In the genomic region with DNA sequence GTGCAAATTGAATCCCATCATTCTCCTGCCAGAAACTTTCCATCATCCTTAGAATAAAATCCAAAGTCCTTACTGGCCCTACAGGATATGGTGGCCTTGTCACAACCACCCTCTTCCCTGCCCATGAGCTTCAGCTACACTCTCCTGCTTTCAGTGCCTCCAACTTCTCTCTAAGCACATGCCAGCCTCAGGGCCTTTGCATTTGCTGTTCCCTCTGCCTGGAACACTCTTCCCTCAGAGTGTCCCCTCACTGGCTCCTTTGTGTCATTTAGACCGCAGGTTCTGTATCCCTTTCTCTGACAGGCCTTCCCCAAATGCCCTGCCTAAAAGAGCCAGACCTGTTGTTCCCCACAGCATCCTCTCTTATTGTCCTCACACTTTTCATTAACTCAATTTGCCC, we compare ENCODE assay signal across 25 cellular contexts. TPM values are rescaled to one million over a fixed set of nuclear protein-coding genes. Genes with fewer than 3 reads are reported as not detected.
"Had no signal": no experiment of that assay in that cellular context is flagged by ENCODE, and none has a peak within 500 bp of the region (broad histone marks: within the 10 kb centered on the region; RNA-seq: fewer than 3 reads in every experiment).

No MANE protein-coding gene starts in this region.

- H3K4me1 ChIP-seq: left ventricle myocardium inferior, prostate gland, thyroid gland had no signal

- H3K9me3 ChIP-seq: left ventricle myocardium inferior, ovary, prostate gland, thyroid gland had no signal

- H3K27ac ChIP-seq: left ventricle myocardium inferior, ovary, prostate gland, thyroid gland, WERI-Rb-1 had no signal

- DNase-seq: activated CD4-positive, alpha-beta T cell treated with anti-CD3 and anti-CD28 coated beads for 36 hours; activated CD4-positive, alpha-beta T cell treated with anti-CD3 and anti-CD28 coated beads, Interleukin-2, amount 50 U/mL, for 4 hours; activated CD8-positive, alpha-beta memory T cell treated with anti-CD3 and anti-CD28 coated beads for 24 hours; activated CD8-positive, alpha-beta memory T cell treated with anti-CD3 and anti-CD28 coated beads, Interleukin-2, amount 50 U/mL, for 4 hours; activated T-cell treated with anti-CD3 and anti-CD28 coated beads, Interleukin-2, amount 50 U/mL, for 24 hours; aorta; effector CD8-positive, alpha-beta T cell; foreskin melanocyte; hippocampal formation; kidney glomerular epithelial cell; left ventricle myocardium inferior; mammary epithelial cell; midbrain; natural killer cell; ovary; stimulated activated CD4-positive, alpha-beta T cell treated with anti-CD3 and anti-CD28 coated beads, Interleukin-4, amount 100 ng/mL, for 1 hour; stimulated activated naive CD8-positive, alpha-beta T cell treated with anti-CD3 and anti-CD28 coated beads, Interleukin-15, Interleukin-2, amounts not matched to agents 100 U/mL and 50 U/mL, for 24 hours; substantia nigra; thyroid gland; WERI-Rb-1 had no signal

- H3K36me3 ChIP-seq: left ventricle myocardium inferior, ovary, prostate gland, thyroid gland, WERI-Rb-1 had no signal

- H3K4me3 ChIP-seq: left ventricle myocardium inferior, ovary, prostate gland, thyroid gland had no signal

- ATAC-seq: activated CD4-positive, alpha-beta T cell treated with anti-CD3 and anti-CD28 coated beads for 36 hours; activated naive CD4-positive, alpha-beta T cell treated with anti-CD3 and anti-CD28 coated beads, Interleukin-2, amount 50 U/mL, for 72 hours; activated T-helper 17 cell treated with anti-CD3 and anti-CD28 coated beads, Interleukin-2, amount 50 U/mL, for 72 hours; esophagus mucosa; natural killer cell; stimulated activated naive CD8-positive, alpha-beta T cell treated with anti-CD3 and anti-CD28 coated beads, Interleukin-15, Interleukin-2, amounts not matched to agents 100 U/mL and 50 U/mL, for 24 hours had no signal

- H3K27me3 ChIP-seq: ovary, thyroid gland had no signal

RNA-seq across cellular contexts. Expression of a gene that starts 18.2 kb away (rescaled TPM):
- total RNA-seq: activated CD4-positive, alpha-beta T cell treated with anti-CD3 and anti-CD28 coated beads for 36 hours; chondrocyte; mammary epithelial cell had no signal
